Comparison of ENCODE assay signal across 8 cellular contexts in the genomic region with DNA sequence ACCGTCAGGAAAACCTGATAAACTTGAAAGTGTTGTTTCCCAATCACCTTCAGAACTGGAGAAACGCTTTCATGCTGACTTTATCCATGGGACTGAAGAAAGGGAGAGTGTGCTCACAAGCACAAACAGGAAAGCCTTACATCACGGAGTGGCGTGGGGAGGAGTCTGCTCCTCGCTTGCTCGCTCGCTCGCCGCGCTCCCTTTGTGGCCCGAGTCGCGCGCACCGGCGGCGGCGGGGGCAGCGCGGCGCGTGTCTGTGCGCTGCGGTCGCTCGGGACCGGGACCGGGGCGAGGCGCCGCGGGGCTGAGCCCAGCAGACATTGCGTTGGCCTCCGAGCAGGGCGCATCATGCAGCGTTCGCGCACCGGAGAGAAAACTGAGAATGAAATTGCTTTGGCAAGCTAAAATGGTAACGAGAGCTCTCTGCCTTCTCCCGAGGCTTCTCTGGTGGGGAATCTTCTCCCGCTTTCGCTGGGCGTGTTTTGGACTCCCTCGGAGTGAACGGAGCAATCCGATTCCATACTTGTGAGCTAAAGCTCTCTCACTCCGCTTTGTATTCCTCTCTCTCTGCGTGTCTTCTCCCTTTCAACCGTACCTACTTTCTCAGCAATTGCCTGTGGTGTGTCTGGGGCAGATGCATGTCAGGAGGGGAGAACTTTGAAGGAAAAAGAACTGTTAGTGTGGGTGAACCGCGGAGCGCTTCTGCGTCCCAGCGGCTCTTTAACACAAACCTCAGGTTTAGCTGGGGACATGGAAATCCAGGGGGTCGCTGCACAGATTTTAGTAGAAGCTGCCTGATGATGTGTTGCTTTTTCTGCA. TPM values are rescaled to one million over a fixed set of nuclear protein-coding genes. Genes with fewer than 3 reads are reported as not detected.
DNase-seq lines count a peak whose midpoint lies in the region; ATAC-seq and TF ChIP-seq lines count a peak whose summit lies in the region.

Gene RGL1, plus strand, starts transcription at position 205 of the 819 bp plus-strand sequence. Its CDS starts 178 bp downstream, at position 383.

- H3K4me3 ChIP-seq in tibial nerve: peak within 1 kb of the TSS; percentile 46 to 64 (median 60)

- H3K27me3 ChIP-seq in foreskin keratinocyte: peaks cover 26% of the 10 kb centered on the region
- no peaks in the 10 kb centered on the region for H3K27me3 ChIP-seq in tibial nerve

- H3K4me1 Mint-ChIP-seq in natural killer cell: peaks cover 10 to 11% of the 10 kb centered on the region in 2 donors

- no peaks in the 10 kb centered on the region for H3K36me3 Mint-ChIP-seq in natural killer cell

- intact Hi-C loops in natural killer cell (cut with micrococcal nuclease): no loop called here

- peaks cover 2 to 10% of the 10 kb centered on the region in 2 donors for H3K9me3 Mint-ChIP-seq in natural killer cell

- H3K27ac Mint-ChIP-seq in natural killer cell: no peak within 1 kb of the TSS

- H3K9me3 ChIP-seq in tibial nerve: peaks cover 0 to 8% (median 2%) of the 10 kb centered on the region in 4 donors

- TF ChIP-seq CTCF in foreskin keratinocyte (conservative IDR thresholded peaks at IDR 0.05) (no peak), natural killer cell (IDR thresholded peaks at IDR 0.05) (no peak), tibial nerve (IDR thresholded peaks at IDR 0.05) (peak in 1 of 5 experiments; percentile 7)

- H3K27me3 Mint-ChIP-seq in natural killer cell (ENCODE audit: low read depth in 2 of 2): peaks cover 31 to 47% of the 10 kb centered on the region in 2 donors

- TF ChIP-seq EP300 in tibial nerve (IDR thresholded peaks at IDR 0.05): peak in 1 of 2 donors; percentile 80

- WGBS in tibial nerve, 2 donors: 1% methylated on average over 49 of the region's 56 CpGs

- ATAC-seq in HG02852 (IDR thresholded peaks at IDR 0.05; ENCODE audit: unreplicated experiment) (peak; percentile 72), foreskin keratinocyte (peak; percentile 86), natural killer cell (peak; percentile 40 to 81 (median 52))

- H3K4me1 ChIP-seq in foreskin keratinocyte: peaks cover 8% of the 10 kb centered on the region
- peaks cover 0 to 51% (median 9%) of the 10 kb centered on the region in 4 donors for H3K4me1 ChIP-seq in tibial nerve

- peak; percentile 74 to 88 for TF ChIP-seq POLR2A in tibial nerve (IDR thresholded peaks at IDR 0.05)

- H3K27ac ChIP-seq in foreskin keratinocyte (no peak within 1 kb of the TSS), tibial nerve (peak within 1 kb of the TSS; percentile 63 to 97 (median 82))

- peak within 1 kb of the TSS; percentile 90 for H3K4me3 Mint-ChIP-seq in natural killer cell

- DNase-seq in activated CD8-positive, alpha-beta memory T cell treated with anti-CD3 and anti-CD28 coated beads for 24 hours: peak; percentile 62
- DNase-seq in activated CD8-positive, alpha-beta memory T cell treated with anti-CD3 and anti-CD28 coated beads, Interleukin-2, amount 50 U/mL, for 4 hours: no peak
- DNase-seq in NCI-H446 treated with DMSO at 0.1 percent for 48 hours (lab: John Stamatoyannopoulos, UW) (peak; percentile 64), foreskin keratinocyte (peak; percentile 48 to 78), natural killer cell (no peak), tibial nerve (ENCODE audit: low spot score in 2 of 2) (peak; percentile 52 to 73)
- peak; percentile 8 for DNase-seq in activated naive CD4-positive, alpha-beta T cell treated with Interleukin-2 at 50 U/mL for 16 hours

- H3K36me3 ChIP-seq in tibial nerve: no peaks in the 10 kb centered on the region

RNA-seq across cellular contexts. Expression of gene RGL1, which starts in this region (rescaled TPM):
- total RNA-seq in foreskin keratinocyte (1.1 and 1.2 TPM in 2 replicates), natural killer cell (under 1 TPM; 0.16 to 0.52 (median 0.40) TPM), tibial nerve (10 to 100 TPM; 57.3 to 81.8 (median 68.1) TPM)
- 0.34 and 0.37 TPM in 2 replicates for polyA plus RNA-seq in foreskin keratinocyte

Comparison
In these comparisons a context has a peak if more than half of its experiments do, and no peak if none do; other contexts are left out.
1. RNA of gene RGL1 (total RNA-seq): 57.3 to 81.8 TPM in tibial nerve; 1.1 to 1.2 TPM in foreskin keratinocyte and 0.16 to 0.52 TPM in natural killer cell; every median in the first group is over 10 times any median in the second.
2. DNase-seq: peak in activated CD8-positive, alpha-beta memory T cell treated with anti-CD3 and anti-CD28 coated beads for 24 hours (single experiment), NCI-H446 treated with DMSO at 0.1 percent for 48 hours (single experiment), activated naive CD4-positive, alpha-beta T cell treated with Interleukin-2 at 50 U/mL for 16 hours (single experiment), foreskin keratinocyte (2 of 2) and tibial nerve (2 of 2); none in activated CD8-positive, alpha-beta memory T cell treated with anti-CD3 and anti-CD28 coated beads, Interleukin-2, amount 50 U/mL, for 4 hours (single experiment) and natural killer cell (single experiment).
3. Peak in ATAC-seq in natural killer cell; RNA of the gene not detected or under 1 TPM.
4. Peak in every context shown above with its lines, with median percentiles within 50 percentile points of each other: ATAC-seq.